20 cellular contexts compared by ENCODE assay signal in genomic region chr4:126548890-126549289, GRCh38.
DNase-seq lines count a peak whose midpoint lies in the region; ATAC-seq, FAIRE-seq and TF ChIP-seq lines count a peak whose summit lies in the region.
"Had no signal": no experiment of that assay in that cellular context is flagged by ENCODE, and none has a peak within 500 bp of the region (broad histone marks: within the 10 kb centered on the region; RNA-seq: fewer than 3 reads in every experiment).

No MANE protein-coding gene starts in this region.

- H3K9me2 ChIP-seq in MM.1S (replicated peaks; ENCODE audit: insufficient read depth, low read length) = no peaks in the 10 kb centered on the region

- no peak overlapping the region for H3K4me2 ChIP-seq in MM.1S (ENCODE audit: low read depth, low read length)
- H3K4me2 ChIP-seq: BLaER1 had no signal

- no peaks in the 10 kb centered on the region for H3K79me2 ChIP-seq in MM.1S (ENCODE audit: low read length)

- no peaks in the 10 kb centered on the region for H3K36me3 ChIP-seq in MM.1S (replicated peaks; ENCODE audit: insufficient read depth, low read length)
- H3K36me3 ChIP-seq: BLaER1 had no signal

- no peak overlapping the region for H3K4me3 ChIP-seq in MM.1S (ENCODE audit: low read length)
- H3K4me3 ChIP-seq: BLaER1, GM23248 had no signal

- DNase-seq in frontal cortex (ENCODE audit: low spot score in 2 of 2) = no peak
- DNase-seq in MM.1S = no peak
- DNase-seq: Caco-2; CD4-positive, CD25-positive, alpha-beta regulatory T cell; CD8-positive, alpha-beta T cell; DMS153; DND-41; GDM1; GM23248; H7; HCEC 1CT had no signal

- no peak overlapping the region for H2AFZ ChIP-seq in MM.1S (ENCODE audit: low read length)
- H2AFZ ChIP-seq: GM23248 had no signal

- no peaks in the 10 kb centered on the region for H4K20me1 ChIP-seq in MM.1S (ENCODE audit: insufficient read depth, low read length)
- H4K20me1 ChIP-seq: BLaER1 had no signal

- no peak overlapping the region for H3K27ac ChIP-seq in MM.1S (ENCODE audit: low read length)
- H3K27ac ChIP-seq: BLaER1, C4-2B, GM23248 had no signal

- H3K9ac ChIP-seq in MM.1S (ENCODE audit: low read length) = no peak overlapping the region
- H3K9ac ChIP-seq: BLaER1, GM23248 had no signal

- FAIRE-seq in G401.6 (lab: Jason Lieb, UNC) (peak; percentile 34), TTC549 (lab: Jason Lieb, UNC) (peak; percentile 34), frontal cortex (lab: Jason Lieb, UNC) (peak; percentile 80)
- FAIRE-seq: GM12891, GM19239, H1 had no signal

- no peak for ATAC-seq in GM18505 (IDR thresholded peaks at IDR 0.05; ENCODE audit: unreplicated experiment)
- no peak for ATAC-seq in GM18498 (IDR thresholded peaks at IDR 0.05; ENCODE audit: unreplicated experiment)
- ATAC-seq: CD8-positive, alpha-beta T cell had no signal

- no peak for TF ChIP-seq CTCF in MM.1S (IDR thresholded peaks at IDR 0.05; ENCODE audit: low read length)

- H3F3A ChIP-seq in MM.1S (ENCODE audit: insufficient read depth, low read length) = no peaks in the 10 kb centered on the region

- TF ChIP-seq POLR2A in GM18505 (IDR thresholded peaks at IDR 0.05; ENCODE audit: borderline replicate concordance, extremely low read depth, insufficient read depth, insufficient read length) = no peak

- H3K4me1 ChIP-seq in MM.1S (ENCODE audit: low read length) = no peaks in the 10 kb centered on the region
- H3K4me1 ChIP-seq: BLaER1, Caco-2 had no signal

- H3K9me3 ChIP-seq in MM.1S (replicated peaks; ENCODE audit: insufficient read depth, low read length) = no peaks in the 10 kb centered on the region
- H3K9me3 ChIP-seq: BLaER1, Caco-2 had no signal

- no peaks in the 10 kb centered on the region for H3K27me3 ChIP-seq in MM.1S (replicated peaks; ENCODE audit: insufficient read depth, low read length)
- H3K27me3 ChIP-seq: BLaER1 had no signal
